28 cellular contexts compared by ENCODE assay signal in genomic region chr2:227867386-227867785, GRCh38. TPM values are rescaled to one million over a fixed set of nuclear protein-coding genes. Genes with fewer than 3 reads are reported as not detected.
"Had no signal": no experiment of that assay in that cellular context is flagged by ENCODE, and none has a peak within 500 bp of the region (broad histone marks: within the 10 kb centered on the region; RNA-seq: fewer than 3 reads in every experiment).

No MANE protein-coding gene starts in this region.

- H3K4me3 ChIP-seq: colonic mucosa, esophagus squamous epithelium, gastrocnemius medialis, heart right ventricle, left lung, lower lobe of right lung, mucosa of descending colon had no signal

- H3K4me3 Mint-ChIP-seq: dendritic cell treated with granulocyte-macrophage colony-stimulating factor and Interleukin-4, amounts not matched to agents 40 ng/mL and 50 ng/mL, for 4 days; effector memory CD8-positive, alpha-beta T cell; endodermal cell; mesothelial cell of epicardium had no signal

- H3K27me3 ChIP-seq: colonic mucosa had no signal

- H3K9me3 ChIP-seq: colonic mucosa, esophagus squamous epithelium, gastrocnemius medialis, heart right ventricle, left lung, lower lobe of right lung, mucosa of descending colon had no signal

- H3K27ac ChIP-seq: colonic mucosa, epithelial cell of prostate, esophagus squamous epithelium, gastrocnemius medialis, heart right ventricle, left lung, lower lobe of right lung had no signal

- H3K9me3 Mint-ChIP-seq: dendritic cell treated with granulocyte-macrophage colony-stimulating factor and Interleukin-4, amounts not matched to agents 40 ng/mL and 50 ng/mL, for 4 days; effector memory CD8-positive, alpha-beta T cell; endodermal cell; mesothelial cell of epicardium had no signal

- H3K27ac Mint-ChIP-seq: dendritic cell treated with granulocyte-macrophage colony-stimulating factor and Interleukin-4, amounts not matched to agents 40 ng/mL and 50 ng/mL, for 4 days; effector memory CD8-positive, alpha-beta T cell; endodermal cell; mesothelial cell of epicardium had no signal

- DNase-seq: colonic mucosa; cortex of kidney; effector CD8-positive, alpha-beta T cell; effector memory CD8-positive, alpha-beta T cell; endodermal cell; erythroblast; esophagus squamous epithelium; foreskin fibroblast; foreskin melanocyte; gastrocnemius medialis; glutamatergic neuron; head of caudate nucleus; heart right ventricle; hippocampal formation; left cardiac atrium; left lung; left ventricle myocardium superior; lower lobe of right lung; mesenchymal stem cell; mucosa of descending colon had no signal

- H3K4me1 ChIP-seq: gastrocnemius medialis had no signal

- H3K36me3 Mint-ChIP-seq: mesothelial cell of epicardium had no signal

- H3K36me3 ChIP-seq: colonic mucosa, esophagus squamous epithelium, gastrocnemius medialis, heart right ventricle, left lung, lower lobe of right lung had no signal

RNA-seq across cellular contexts. Expression of gene DAW1, which starts 4.0 kb away (rescaled TPM):
- total RNA-seq: colonic mucosa, dermis microvascular lymphatic vessel endothelial cell, esophagus mucosa, gastrocnemius medialis, kidney epithelial cell, left ventricle myocardium superior, mesenteric fat pad, mesothelial cell of epicardium, mucosa of descending colon, myocyte had no signal

RNA-seq across cellular contexts. Expression of gene CCL20, which starts 53.7 kb away (rescaled TPM):
- total RNA-seq: endodermal cell, heart right ventricle, left cardiac atrium, left ventricle myocardium superior, myocyte had no signal
